ENCODE assay signal across 10 cellular contexts in genomic region chr13:48749144-48749543, GRCh38.
A peak's percentile ranks its signal among the peaks of the same experiment; 100 is the strongest.
DNase-seq lines count a peak whose midpoint lies in the region; ATAC-seq and TF ChIP-seq lines count a peak whose summit lies in the region.
"Had no signal": no experiment of that assay in that cellular context is flagged by ENCODE, and none has a peak within 500 bp of the region (broad histone marks: within the 10 kb centered on the region; RNA-seq: fewer than 3 reads in every experiment).

No MANE protein-coding gene starts in this region.

- H3K4me3 ChIP-seq in fibroblast of villous mesenchyme (ENCODE audit: low read depth, low read length): no peak overlapping the region

- no peaks in the 10 kb centered on the region for H3K36me3 Mint-ChIP-seq in activated T-cell treated with anti-CD3 and anti-CD28 coated beads, Interleukin-2, amount 50 U/mL, for 24 hours (ENCODE audit: low read depth)
- H3K36me3 Mint-ChIP-seq in activated T-helper 17 cell treated with anti-CD3 and anti-CD28 coated beads, Interleukin-2, amount 50 U/mL, for 72 hours (ENCODE audit: low read depth): peaks cover 7% of the 10 kb centered on the region
- H3K36me3 Mint-ChIP-seq: naive B cell had no signal

- no peaks in the 10 kb centered on the region for H3K9me3 Mint-ChIP-seq in activated T-cell treated with anti-CD3 and anti-CD28 coated beads, Interleukin-2, amount 50 U/mL, for 24 hours
- H3K9me3 Mint-ChIP-seq in activated T-helper 17 cell treated with anti-CD3 and anti-CD28 coated beads, Interleukin-2, amount 50 U/mL, for 72 hours: no peaks in the 10 kb centered on the region
- H3K9me3 Mint-ChIP-seq in stimulated activated naive CD8-positive, alpha-beta T cell treated with anti-CD3 and anti-CD28 coated beads, Interleukin-15, amount 100 ng/mL, for 72 hours: no peaks in the 10 kb centered on the region
- H3K9me3 Mint-ChIP-seq: naive B cell had no signal

- peak; percentile 55 for ATAC-seq in activated T-helper 17 cell treated with anti-CD3 and anti-CD28 coated beads, Interleukin-2, amount 50 U/mL, for 72 hours (replicated peaks)
- peak; percentile 8 for ATAC-seq in stimulated activated naive CD8-positive, alpha-beta T cell treated with anti-CD3 and anti-CD28 coated beads, Interleukin-15, amount 100 ng/mL, for 72 hours
- ATAC-seq in GM19035 (IDR thresholded peaks at IDR 0.05; ENCODE audit: unreplicated experiment) (no peak), HG03354 (IDR thresholded peaks at IDR 0.05; ENCODE audit: poor library complexity, severe bottlenecking, unreplicated experiment) (no peak)

- H3K4me3 Mint-ChIP-seq in activated T-cell treated with anti-CD3 and anti-CD28 coated beads, Interleukin-2, amount 50 U/mL, for 24 hours: no peak overlapping the region
- peak overlapping the region; percentile 60 for H3K4me3 Mint-ChIP-seq in activated T-helper 17 cell treated with anti-CD3 and anti-CD28 coated beads, Interleukin-2, amount 50 U/mL, for 72 hours
- H3K4me3 Mint-ChIP-seq in stimulated activated naive CD8-positive, alpha-beta T cell treated with anti-CD3 and anti-CD28 coated beads, Interleukin-15, amount 100 ng/mL, for 72 hours: no peak overlapping the region

- H3K4me1 Mint-ChIP-seq in activated T-cell treated with anti-CD3 and anti-CD28 coated beads, Interleukin-2, amount 50 U/mL, for 24 hours (ENCODE audit: low read depth): peaks cover 27% of the 10 kb centered on the region
- H3K4me1 Mint-ChIP-seq in activated T-helper 17 cell treated with anti-CD3 and anti-CD28 coated beads, Interleukin-2, amount 50 U/mL, for 72 hours: peaks cover 21% of the 10 kb centered on the region
- peaks cover 24% of the 10 kb centered on the region for H3K4me1 Mint-ChIP-seq in stimulated activated naive CD8-positive, alpha-beta T cell treated with anti-CD3 and anti-CD28 coated beads, Interleukin-15, amount 100 ng/mL, for 72 hours

- TF ChIP-seq CTCF in fibroblast of villous mesenchyme (IDR thresholded peaks at IDR 0.05; ENCODE audit: insufficient read depth, low read depth, low read length): no peak

- no peaks in the 10 kb centered on the region for H3K27me3 Mint-ChIP-seq in activated T-cell treated with anti-CD3 and anti-CD28 coated beads, Interleukin-2, amount 50 U/mL, for 24 hours
- H3K27me3 Mint-ChIP-seq in activated T-helper 17 cell treated with anti-CD3 and anti-CD28 coated beads, Interleukin-2, amount 50 U/mL, for 72 hours: no peaks in the 10 kb centered on the region
- peaks cover 8% of the 10 kb centered on the region for H3K27me3 Mint-ChIP-seq in stimulated activated naive CD8-positive, alpha-beta T cell treated with anti-CD3 and anti-CD28 coated beads, Interleukin-15, amount 100 ng/mL, for 72 hours

- DNase-seq in activated T-cell treated with anti-CD3 and anti-CD28 coated beads, Interleukin-2, amount 50 U/mL, for 24 hours: no peak
- DNase-seq in activated T-cell treated with anti-CD3 and anti-CD28 coated beads, Interleukin-2, amount 50 U/mL, for 1 hour: no peak
- peak; percentile 43 for DNase-seq in fibroblast of villous mesenchyme (ENCODE audit: low read depth)
- no peak for DNase-seq in stimulated activated naive CD8-positive, alpha-beta T cell treated with anti-CD3 and anti-CD28 coated beads, Interleukin-15, amount 100 ng/mL, for 72 hours
- DNase-seq in D341Med (ENCODE audit: low spot score): no peak
- DNase-seq: activated gamma-delta T cell, naive B cell had no signal

- peak overlapping the region; percentile 72 for H3K27ac Mint-ChIP-seq in activated T-cell treated with anti-CD3 and anti-CD28 coated beads, Interleukin-2, amount 50 U/mL, for 24 hours
- H3K27ac Mint-ChIP-seq in activated T-helper 17 cell treated with anti-CD3 and anti-CD28 coated beads, Interleukin-2, amount 50 U/mL, for 72 hours: peak overlapping the region; percentile 90
- H3K27ac Mint-ChIP-seq in stimulated activated naive CD8-positive, alpha-beta T cell treated with anti-CD3 and anti-CD28 coated beads, Interleukin-15, amount 100 ng/mL, for 72 hours: no peak overlapping the region

Comparison
In these comparisons a context has a peak if more than half of its experiments do, and no peak if none do; other contexts are left out.
1. H3K27ac Mint-ChIP-seq: peak in activated T-cell treated with anti-CD3 and anti-CD28 coated beads, Interleukin-2, amount 50 U/mL, for 24 hours (single experiment) and activated T-helper 17 cell treated with anti-CD3 and anti-CD28 coated beads, Interleukin-2, amount 50 U/mL, for 72 hours (single experiment); none in stimulated activated naive CD8-positive, alpha-beta T cell treated with anti-CD3 and anti-CD28 coated beads, Interleukin-15, amount 100 ng/mL, for 72 hours (0 of 2).
2. ATAC-seq: peak in activated T-helper 17 cell treated with anti-CD3 and anti-CD28 coated beads, Interleukin-2, amount 50 U/mL, for 72 hours (single experiment) and stimulated activated naive CD8-positive, alpha-beta T cell treated with anti-CD3 and anti-CD28 coated beads, Interleukin-15, amount 100 ng/mL, for 72 hours (single experiment); none in GM19035 (single experiment) and HG03354 (single experiment).